In the genomic region with DNA sequence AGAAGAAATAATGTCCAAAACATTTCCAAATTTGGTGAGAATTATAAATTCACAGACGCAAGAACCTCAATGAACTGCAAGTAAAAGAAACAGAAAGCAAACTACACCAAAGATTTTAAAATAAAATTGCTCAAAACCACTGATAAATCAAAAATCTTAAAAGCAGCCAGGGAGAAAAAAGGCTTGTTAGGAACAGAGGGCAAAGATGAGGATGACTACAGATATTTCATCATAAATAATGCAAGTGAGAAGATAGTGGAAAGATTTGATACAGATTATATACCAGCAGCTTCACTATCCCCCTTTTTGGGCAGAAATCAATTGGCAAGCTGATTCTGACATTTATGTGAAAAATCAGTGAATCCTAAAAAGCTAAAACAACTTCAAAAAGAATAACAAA, we compare ENCODE assay signal across 1 cellular context.
TF ChIP-seq lines count a peak whose summit lies in the region.

No MANE protein-coding gene starts in this region.

TF ChIP-seq in HEK293, 187 proteins besides CTCF, POLR2A, EP300 and RAD21 (continued from another document):
- TF ChIP-seq ZNF398 (tag by site-specific recombination; IDR thresholded peaks at IDR 0.05) (no peak), ZNF354C (tag by site-specific recombination; IDR thresholded peaks at IDR 0.05; ENCODE audit: borderline replicate concordance, low read depth) (no peak), BCL11B (tag by site-specific recombination; IDR thresholded peaks at IDR 0.05; ENCODE audit: low read depth) (no peak), OSR2 (tag by site-specific recombination; IDR thresholded peaks at IDR 0.05) (no peak), ZNF654 (tag by site-specific recombination; IDR thresholded peaks at IDR 0.05; ENCODE audit: low read depth) (no peak), ZNF394 (tag by site-specific recombination; IDR thresholded peaks at IDR 0.05; ENCODE audit: borderline replicate concordance) (no peak), TCF7L2 (IDR thresholded peaks at IDR 0.05; ENCODE audit: borderline replicate concordance, low read depth, low read length) (no peak), ZNF610 (tag by site-specific recombination; IDR thresholded peaks at IDR 0.05; ENCODE audit: borderline replicate concordance) (no peak), ZNF274 (IDR thresholded peaks at IDR 0.05; ENCODE audit: low read length) (no peak), ZNF274 (tag by site-specific recombination; IDR thresholded peaks at IDR 0.05; ENCODE audit: borderline replicate concordance) (no peak), ELK4 (IDR thresholded peaks at IDR 0.05; ENCODE audit: borderline replicate concordance, low read depth, low read length) (no peak)
- TF ChIP-seq, protein P1, sequence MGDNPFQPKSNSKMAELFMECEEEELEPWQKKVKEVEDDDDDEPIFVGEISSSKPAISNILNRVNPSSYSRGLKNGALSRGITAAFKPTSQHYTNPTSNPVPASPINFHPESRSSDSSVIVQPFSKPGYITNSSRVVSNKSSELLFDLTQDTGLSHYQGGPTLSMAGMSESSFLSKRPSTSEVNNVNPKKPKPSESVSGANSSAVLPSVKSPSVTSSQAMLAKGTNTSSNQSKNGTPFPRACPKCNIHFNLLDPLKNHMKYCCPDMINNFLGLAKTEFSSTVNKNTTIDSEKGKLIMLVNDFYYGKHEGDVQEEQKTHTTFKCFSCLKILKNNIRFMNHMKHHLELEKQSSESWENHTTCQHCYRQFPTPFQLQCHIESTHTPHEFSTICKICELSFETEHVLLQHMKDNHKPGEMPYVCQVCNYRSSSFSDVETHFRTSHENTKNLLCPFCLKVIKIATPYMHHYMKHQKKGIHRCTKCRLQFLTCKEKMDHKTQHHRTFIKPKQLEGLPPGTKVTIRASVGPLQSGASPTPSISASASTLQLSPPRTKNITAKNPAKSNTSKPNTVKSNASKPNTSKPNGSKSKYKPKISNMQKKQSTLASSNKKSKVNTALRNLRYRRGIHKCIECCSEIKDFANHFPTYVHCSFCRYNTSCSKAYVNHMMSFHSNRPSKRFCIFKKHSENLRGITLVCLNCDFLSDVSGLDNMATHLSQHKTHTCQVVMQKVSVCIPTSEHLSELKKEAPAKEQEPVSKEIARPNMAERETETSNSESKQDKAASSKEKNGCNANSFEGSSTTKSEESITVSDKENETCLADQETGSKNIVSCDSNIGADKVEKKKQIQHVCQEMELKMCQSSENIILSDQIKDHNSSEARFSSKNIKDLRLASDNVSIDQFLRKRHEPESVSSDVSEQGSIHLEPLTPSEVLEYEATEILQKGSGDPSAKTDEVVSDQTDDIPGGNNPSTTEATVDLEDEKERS (tag by site-specific recombination; IDR thresholded peaks at IDR 0.05) = no peak
